Comparison of ENCODE assay signal across 15 cellular contexts in genomic region chr10:12164085-12164484, GRCh38. TPM values are rescaled to one million over a fixed set of nuclear protein-coding genes. Genes with fewer than 3 reads are reported as not detected.
DNase-seq lines count a peak whose midpoint lies in the region; ATAC-seq and TF ChIP-seq lines count a peak whose summit lies in the region.
"Had no signal": no experiment of that assay in that cellular context is flagged by ENCODE, and none has a peak within 500 bp of the region (broad histone marks: within the 10 kb centered on the region; RNA-seq: fewer than 3 reads in every experiment).

No MANE protein-coding gene starts in this region.

- no peaks in the 10 kb centered on the region for H3K27me3 ChIP-seq in cardiac muscle cell
- no peaks in the 10 kb centered on the region for H3K27me3 ChIP-seq in endodermal cell (ENCODE audit: control insufficient read depth, insufficient read depth, low read length, poor library complexity, severe bottlenecking)

- H3K27ac Mint-ChIP-seq in endodermal cell (peak overlapping the region; percentile 64), nephron progenitor cell (peak overlapping the region; percentile 59)

- H3K9ac ChIP-seq in endodermal cell (ENCODE audit: extremely low read depth, low read length, poor library complexity, severe bottlenecking) = no peak overlapping the region

- TF ChIP-seq CTCF in cardiac muscle cell (IDR thresholded peaks at IDR 0.05; ENCODE audit: low read depth, low read length) = no peak
- TF ChIP-seq CTCF in endodermal cell (conservative IDR thresholded peaks at IDR 0.05) = no peak
- TF ChIP-seq CTCF in nephron progenitor cell (IDR thresholded peaks at IDR 0.05) = no peak

- H3K9me3 Mint-ChIP-seq in endodermal cell (no peaks in the 10 kb centered on the region), nephron progenitor cell (no peaks in the 10 kb centered on the region)

- DNase-seq in cardiac muscle cell (ENCODE audit: low read depth in 1 of 2, low spot score in 1 of 2) (no peak), left ventricle myocardium superior (no peak), endodermal cell (no peak), nephron progenitor cell (no peak), C1 segment of cervical spinal cord (lab: John Stamatoyannopoulos, UW) (no peak), NCI-H2029 treated with DMSO at 0.1 percent for 48 hours (lab: John Stamatoyannopoulos, UW) (no peak)
- no peak for DNase-seq in activated CD4-positive, alpha-beta T cell treated with anti-CD3 and anti-CD28 coated beads for 48 hours
- DNase-seq: GF-D8, HCEC 1CT, NCI-H1436, NCI-H2081, NCI-H748 treated with DMSO at 0.1 percent for 48 hours, RPMI8226 had no signal

- peaks cover 65% of the 10 kb centered on the region for H3K36me3 ChIP-seq in cardiac muscle cell
- peaks cover 72% of the 10 kb centered on the region for H3K36me3 ChIP-seq in endodermal cell (ENCODE audit: control insufficient read depth, insufficient read depth, low read length)

- 93 to 97% methylated on average over 11 to 12 of the region's 12 CpGs for WGBS in endodermal cell (ENCODE audit: insufficient coverage in 1 of 2, insufficient read length in 1 of 2), 2 experiments

- no peak overlapping the region for H3K4me3 ChIP-seq in cardiac muscle cell
- no peak overlapping the region for H3K4me3 ChIP-seq in endodermal cell (ENCODE audit: low read length)

- no peaks in the 10 kb centered on the region for H3K4me1 Mint-ChIP-seq in endodermal cell
- no peaks in the 10 kb centered on the region for H3K4me1 Mint-ChIP-seq in nephron progenitor cell

- H3K9me3 ChIP-seq in cardiac muscle cell (ENCODE audit: low read depth) = no peaks in the 10 kb centered on the region
- H3K9me3 ChIP-seq in endodermal cell (ENCODE audit: control insufficient read depth, low read length) = no peaks in the 10 kb centered on the region

- H3K27ac ChIP-seq in cardiac muscle cell (peak overlapping the region; percentile 28), endodermal cell (ENCODE audit: low read depth, low read length) (no peak overlapping the region)
- H3K27ac ChIP-seq: C4-2B, HL-60 had no signal

- no peaks in the 10 kb centered on the region for H3K27me3 Mint-ChIP-seq in endodermal cell (ENCODE audit: insufficient read depth)
- H3K27me3 Mint-ChIP-seq in nephron progenitor cell (ENCODE audit: low read depth, poor library complexity) = no peaks in the 10 kb centered on the region

- H3K4me1 ChIP-seq in cardiac muscle cell (ENCODE audit: low read depth) (no peaks in the 10 kb centered on the region), endodermal cell (ENCODE audit: control insufficient read depth, insufficient read depth, low read length) (no peaks in the 10 kb centered on the region)

- H3K4me3 Mint-ChIP-seq in endodermal cell (no peak overlapping the region), nephron progenitor cell (no peak overlapping the region)

- H3K36me3 Mint-ChIP-seq in endodermal cell (ENCODE audit: low read depth) (peaks cover 59% of the 10 kb centered on the region), nephron progenitor cell (ENCODE audit: low read depth) (peaks cover 47% of the 10 kb centered on the region)

- intact Hi-C loops in left ventricle myocardium superior (cut with micrococcal nuclease) = no loop called here

- ATAC-seq in left ventricle myocardium superior = no peak

RNA-seq across cellular contexts. Expression of gene NUDT5, which starts 31.6 kb away (rescaled TPM):
- total RNA-seq in cardiac muscle cell (49.3 and 59.2 TPM in 2 replicates), left ventricle myocardium superior (9.2 TPM), endodermal cell (10 to 100 TPM; 88.7 to 93.9 TPM)
- polyA plus RNA-seq in cardiac muscle cell = 108 and 122 TPM in 2 replicates
- 89.2 TPM for polyA plus RNA-seq in endodermal cell (2013, experiment 1 of 2)
- 81.8 TPM for polyA plus RNA-seq in endodermal cell (2013, experiment 2 of 2)

RNA-seq across cellular contexts. Expression of gene CDC123, which starts 31.9 kb away (rescaled TPM):
- total RNA-seq in cardiac muscle cell (53.0 and 77.6 TPM in 2 replicates), left ventricle myocardium superior (54.8 TPM), endodermal cell (100 to 1,000 TPM; 104 to 123 TPM)
- 123 and 147 TPM in 2 replicates for polyA plus RNA-seq in cardiac muscle cell
- polyA plus RNA-seq in endodermal cell (2013, experiment 1 of 2) = 106 TPM
- 101 TPM for polyA plus RNA-seq in endodermal cell (2013, experiment 2 of 2)

RNA-seq across cellular contexts. Expression of gene SEC61A2, which starts 34.6 kb away (rescaled TPM):
- 25.3 and 28.1 TPM in 2 replicates for total RNA-seq in cardiac muscle cell
- 48.4 and 57.3 TPM in 2 replicates for polyA plus RNA-seq in cardiac muscle cell
- total RNA-seq in left ventricle myocardium superior = 11.0 TPM
- 10 to 100 TPM; 24.4 to 40.5 TPM for total RNA-seq in endodermal cell
- polyA plus RNA-seq in endodermal cell (2013, experiment 1 of 2) = 30.4 TPM
- polyA plus RNA-seq in endodermal cell (2013, experiment 2 of 2) = 34.6 TPM
